In genomic region chrX:131724292-131724691, GRCh38 we compare ENCODE assay signal across 25 cellular contexts.
A peak's percentile ranks its signal among the peaks of the same experiment; 100 is the strongest.
DNase-seq lines count a peak whose midpoint lies in the region; ATAC-seq, FAIRE-seq and TF ChIP-seq lines count a peak whose summit lies in the region.
"Had no signal": no experiment of that assay in that cellular context is flagged by ENCODE, and none has a peak within 500 bp of the region (broad histone marks: within the 10 kb centered on the region; RNA-seq: fewer than 3 reads in every experiment).

No MANE protein-coding gene starts in this region.

- DNase-seq in RPMI8226 = peak; percentile 57
- no peak for DNase-seq in endothelial cell of umbilical vein (ENCODE audit: low read depth, low spot score)
- DNase-seq in stimulated activated naive B cell treated with anti-CD40 and anti-IgM and Interleukin-4, amounts not matched to agents 10 μg/mL and 1 μg/mL and 100 μg/mL, for 72 hours = no peak
- DNase-seq in activated naive CD4-positive, alpha-beta T cell (lab: John Stamatoyannopoulos, UW) = no peak
- DNase-seq in WERI-Rb-1 = no peak
- DNase-seq: 8988T; ACHN; C1 segment of cervical spinal cord; CD4-positive, alpha-beta memory T cell; CD4-positive, CD25-positive, alpha-beta regulatory T cell; CD8-positive, alpha-beta memory T cell; COR-L47; DMS 273 treated with DMSO at 0.1 percent for 48 hours; DMS153; DMS53; DMS79; DND-41; EL; GDM1 had no signal

- no peaks in the 10 kb centered on the region for H4K20me1 ChIP-seq in endothelial cell of umbilical vein (replicated peaks; ENCODE audit: control insufficient read depth, extremely low read depth, insufficient read depth, low read length)
- H4K20me1 ChIP-seq: BLaER1 had no signal

- POLR2A ChIA-PET in endothelial cell of umbilical vein (lab: Charles Lee) = no interaction called here

- CTCF ChIA-PET in endothelial cell of umbilical vein (lab: Charles Lee) = no interaction called here

- H3K27ac ChIP-seq in endothelial cell of umbilical vein (ENCODE audit: insufficient read depth, low read depth, low read length) = no peak overlapping the region
- H3K27ac ChIP-seq in WERI-Rb-1 = no peak overlapping the region
- H3K27ac ChIP-seq: BLaER1 had no signal

- H2AFZ ChIP-seq in endothelial cell of umbilical vein (ENCODE audit: low read depth, low read length) = no peak overlapping the region

- dilution Hi-C loops in endothelial cell of umbilical vein (cut with MboI; ENCODE audit: extremely low pct_ligation_motif_present, low sequenced_read_pairs) = no loop called here

- H3K4me1 Mint-ChIP-seq in stimulated activated naive B cell treated with anti-CD40 and anti-IgM and Interleukin-4, amounts not matched to agents 10 μg/mL and 1 μg/mL and 100 μg/mL, for 72 hours = peaks cover 0 to 6% of the 10 kb centered on the region in 2 donors
- H3K4me1 Mint-ChIP-seq: CD14-positive monocyte had no signal

- H3K4me3 ChIP-seq in endothelial cell of umbilical vein (replicated peaks in 1 of 3; ENCODE audit: insufficient read depth in 1 of 3, low read depth in 1 of 3, low read length in 3 of 3) (no peak overlapping the region), WERI-Rb-1 (ENCODE audit: low read depth, low read length) (no peak overlapping the region)
- H3K4me3 ChIP-seq: BLaER1 had no signal

- H3K36me3 ChIP-seq in endothelial cell of umbilical vein (ENCODE audit: control insufficient read depth in 2 of 2, extremely low read depth in 1 of 2, insufficient read depth in 2 of 2, low read length in 2 of 2) = no peaks in the 10 kb centered on the region
- no peaks in the 10 kb centered on the region for H3K36me3 ChIP-seq in WERI-Rb-1
- H3K36me3 ChIP-seq: BE2C had no signal

- intact Hi-C loops in endothelial cell of umbilical vein (cut with micrococcal nuclease) = no loop called here

- no peaks in the 10 kb centered on the region for H3K9me1 ChIP-seq in endothelial cell of umbilical vein (replicated peaks; ENCODE audit: control insufficient read depth, extremely low read depth, insufficient read depth, low read length)

- peaks cover 4 to 6% of the 10 kb centered on the region in 2 donors for H3K9me3 Mint-ChIP-seq in stimulated activated naive B cell treated with anti-CD40 and anti-IgM and Interleukin-4, amounts not matched to agents 10 μg/mL and 1 μg/mL and 100 μg/mL, for 72 hours

- H3K4me2 ChIP-seq in endothelial cell of umbilical vein (ENCODE audit: insufficient read depth, low read length) = no peak overlapping the region
- H3K4me2 ChIP-seq: BLaER1 had no signal

- TF ChIP-seq POLR2A in endothelial cell of umbilical vein (IDR thresholded peaks at IDR 0.05; ENCODE audit: low read depth, low read length) = no peak

- H3K27me3 ChIP-seq in endothelial cell of umbilical vein (ENCODE audit: control insufficient read depth in 2 of 2, insufficient read depth in 2 of 2, low read length in 2 of 2) (no peaks in the 10 kb centered on the region), WERI-Rb-1 (ENCODE audit: insufficient read depth, low read depth, severe bottlenecking) (no peaks in the 10 kb centered on the region)
- H3K27me3 ChIP-seq: BE2C had no signal

- H3K4me1 ChIP-seq in endothelial cell of umbilical vein (ENCODE audit: control insufficient read depth, extremely low read depth, insufficient read depth, low read length) = no peaks in the 10 kb centered on the region
- H3K4me1 ChIP-seq: BE2C, BLaER1 had no signal

- H3K79me2 ChIP-seq in endothelial cell of umbilical vein (ENCODE audit: control insufficient read depth, insufficient read depth, low read length) = no peaks in the 10 kb centered on the region

- FAIRE-seq in endothelial cell of umbilical vein (lab: Jason Lieb, UNC) = peak; percentile 33
- FAIRE-seq: A204.1, GM19239 had no signal

- H3K9me3 ChIP-seq in endothelial cell of umbilical vein (replicated peaks; ENCODE audit: control insufficient read depth, insufficient read depth, low read length) = no peaks in the 10 kb centered on the region
- no peaks in the 10 kb centered on the region for H3K9me3 ChIP-seq in WERI-Rb-1 (ENCODE audit: severe bottlenecking)
- H3K9me3 ChIP-seq: BE2C had no signal

- H3K4me3 Mint-ChIP-seq in stimulated activated naive B cell treated with anti-CD40 and anti-IgM and Interleukin-4, amounts not matched to agents 10 μg/mL and 1 μg/mL and 100 μg/mL, for 72 hours = no peak overlapping the region
- H3K4me3 Mint-ChIP-seq: CD14-positive monocyte; CD4-positive, alpha-beta memory T cell; CD4-positive, CD25-positive, alpha-beta regulatory T cell; CD8-positive, alpha-beta memory T cell had no signal

- H3K27ac Mint-ChIP-seq in stimulated activated naive B cell treated with anti-CD40 and anti-IgM and Interleukin-4, amounts not matched to agents 10 μg/mL and 1 μg/mL and 100 μg/mL, for 72 hours = peak overlapping the region; percentile 63
- H3K27ac Mint-ChIP-seq: CD14-positive monocyte; CD4-positive, alpha-beta memory T cell; CD4-positive, CD25-positive, alpha-beta regulatory T cell; CD8-positive, alpha-beta memory T cell had no signal

- ATAC-seq in stimulated activated naive B cell treated with anti-CD40 and anti-IgM and Interleukin-4, amounts not matched to agents 10 μg/mL and 1 μg/mL and 100 μg/mL, for 72 hours (replicated peaks) = peak; percentile 42 to 84
- ATAC-seq in HG03432 (IDR thresholded peaks at IDR 0.05; ENCODE audit: unreplicated experiment) = no peak

- no TSS peak for BruUV-seq in endothelial cell of umbilical vein (replicated peaks; lab: Mats Ljungman, UMichigan)

- H3K27me3 Mint-ChIP-seq in stimulated activated naive B cell treated with anti-CD40 and anti-IgM and Interleukin-4, amounts not matched to agents 10 μg/mL and 1 μg/mL and 100 μg/mL, for 72 hours = peaks cover 0 to 5% of the 10 kb centered on the region in 2 donors
- H3K27me3 Mint-ChIP-seq: CD4-positive, alpha-beta memory T cell; CD4-positive, CD25-positive, alpha-beta regulatory T cell had no signal

- H3K9ac ChIP-seq in endothelial cell of umbilical vein (replicated peaks; ENCODE audit: extremely low read depth, insufficient read depth, low read length) = no peak overlapping the region
- H3K9ac ChIP-seq: BLaER1 had no signal

- TF ChIP-seq CTCF in endothelial cell of umbilical vein (IDR thresholded peaks at IDR 0.05; ENCODE audit: extremely low read depth in 1 of 2, insufficient read depth in 1 of 2, low read depth in 1 of 2, low read length in 2 of 2) = no peak
- no peak for TF ChIP-seq CTCF in WERI-Rb-1 (IDR thresholded peaks at IDR 0.05; ENCODE audit: low read depth, low read length)

- H3K36me3 Mint-ChIP-seq in stimulated activated naive B cell treated with anti-CD40 and anti-IgM and Interleukin-4, amounts not matched to agents 10 μg/mL and 1 μg/mL and 100 μg/mL, for 72 hours = peaks cover 1 to 24% of the 10 kb centered on the region in 2 donors
- H3K36me3 Mint-ChIP-seq: CD4-positive, CD25-positive, alpha-beta regulatory T cell; CD8-positive, alpha-beta memory T cell had no signal

TF ChIP-seq in endothelial cell of umbilical vein, 7 proteins besides CTCF, POLR2A, EP300 and RAD21:
- no peak for TF ChIP-seq MAX (IDR thresholded peaks at IDR 0.05; ENCODE audit: insufficient read depth, insufficient read length)
- no peak for TF ChIP-seq FOS (IDR thresholded peaks at IDR 0.05; ENCODE audit: borderline replicate concordance, insufficient read depth, low read length)
- no peak for TF ChIP-seq JUN (IDR thresholded peaks at IDR 0.05; ENCODE audit: borderline replicate concordance, insufficient read depth, insufficient read length, low read depth)
- no peak for TF ChIP-seq MYC (IDR thresholded peaks at IDR 0.05; ENCODE audit: low read depth, low read length)
- TF ChIP-seq EZH2 (IDR thresholded peaks at IDR 0.05; ENCODE audit: borderline replicate concordance, low read depth, low read length, severe bottlenecking) = no peak
- TF ChIP-seq GATA2 (IDR thresholded peaks at IDR 0.05; ENCODE audit: insufficient read depth, insufficient read length, low read depth, low read length) = no peak
- no peak for TF ChIP-seq POLR2AphosphoS5 (IDR thresholded peaks at IDR 0.05; ENCODE audit: insufficient read depth, low read depth, low read length)
